In the genomic region with DNA sequence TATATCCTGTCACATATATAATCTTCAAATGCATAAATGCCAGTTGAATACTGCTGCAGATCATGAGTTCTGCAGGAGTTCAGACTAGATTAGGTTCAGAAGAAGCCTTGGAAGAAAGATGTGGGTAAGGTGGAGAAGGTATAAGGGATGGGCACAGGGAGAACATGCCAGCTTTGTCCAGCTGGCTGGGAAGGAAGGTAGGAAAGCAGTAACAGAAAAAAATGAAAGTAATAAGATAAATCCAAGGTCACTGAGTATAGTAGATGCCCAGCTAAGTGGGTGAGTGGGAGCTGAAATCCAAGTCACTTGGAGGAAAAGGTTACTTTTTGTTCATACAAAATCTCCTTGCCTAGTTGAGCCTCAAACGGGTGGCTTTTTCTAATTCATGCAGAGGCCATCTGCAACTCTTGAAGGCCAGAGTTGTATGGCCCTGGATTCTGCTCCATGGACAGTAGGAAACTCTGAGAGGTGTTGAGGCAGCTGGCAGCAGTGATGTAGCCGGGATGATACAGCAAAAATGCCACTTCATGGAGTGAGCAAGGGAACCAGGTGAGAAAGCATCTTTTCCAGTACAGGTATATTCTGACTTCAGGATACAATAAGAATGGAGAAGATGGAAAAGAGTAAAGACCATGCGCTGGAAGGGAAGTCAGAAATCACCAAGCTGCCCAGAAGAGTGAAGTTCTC, we compare ENCODE assay signal across 1 cellular context.
TF ChIP-seq lines count a peak whose summit lies in the region.

No MANE protein-coding gene starts in this region.

TF ChIP-seq in HepG2, 621 proteins besides CTCF, POLR2A, EP300 and RAD21:
- TF ChIP-seq ZNF383 (CRISPR knock-in tag; IDR thresholded peaks at IDR 0.05; ENCODE audit: borderline replicate concordance) (no peak), MYC (CRISPR knock-in tag; IDR thresholded peaks at IDR 0.05; ENCODE audit: borderline replicate concordance) (no peak), ETV5 (CRISPR knock-in tag; IDR thresholded peaks at IDR 0.05; ENCODE audit: borderline replicate concordance) (no peak), ZFP41 (CRISPR knock-in tag; IDR thresholded peaks at IDR 0.05; ENCODE audit: borderline replicate concordance) (no peak), ZNF225 (CRISPR knock-in tag; IDR thresholded peaks at IDR 0.05) (no peak), MAFK (conservative IDR thresholded peaks at IDR 0.05 in 1 of 2, IDR thresholded peaks at IDR 0.05 in 1 of 2; ENCODE audit: low read length in 2 of 2) (no peak), ZNF33B (CRISPR knock-in tag; IDR thresholded peaks at IDR 0.05) (no peak), ZNF205 (CRISPR knock-in tag; IDR thresholded peaks at IDR 0.05) (no peak)
- TF ChIP-seq, protein P1, sequence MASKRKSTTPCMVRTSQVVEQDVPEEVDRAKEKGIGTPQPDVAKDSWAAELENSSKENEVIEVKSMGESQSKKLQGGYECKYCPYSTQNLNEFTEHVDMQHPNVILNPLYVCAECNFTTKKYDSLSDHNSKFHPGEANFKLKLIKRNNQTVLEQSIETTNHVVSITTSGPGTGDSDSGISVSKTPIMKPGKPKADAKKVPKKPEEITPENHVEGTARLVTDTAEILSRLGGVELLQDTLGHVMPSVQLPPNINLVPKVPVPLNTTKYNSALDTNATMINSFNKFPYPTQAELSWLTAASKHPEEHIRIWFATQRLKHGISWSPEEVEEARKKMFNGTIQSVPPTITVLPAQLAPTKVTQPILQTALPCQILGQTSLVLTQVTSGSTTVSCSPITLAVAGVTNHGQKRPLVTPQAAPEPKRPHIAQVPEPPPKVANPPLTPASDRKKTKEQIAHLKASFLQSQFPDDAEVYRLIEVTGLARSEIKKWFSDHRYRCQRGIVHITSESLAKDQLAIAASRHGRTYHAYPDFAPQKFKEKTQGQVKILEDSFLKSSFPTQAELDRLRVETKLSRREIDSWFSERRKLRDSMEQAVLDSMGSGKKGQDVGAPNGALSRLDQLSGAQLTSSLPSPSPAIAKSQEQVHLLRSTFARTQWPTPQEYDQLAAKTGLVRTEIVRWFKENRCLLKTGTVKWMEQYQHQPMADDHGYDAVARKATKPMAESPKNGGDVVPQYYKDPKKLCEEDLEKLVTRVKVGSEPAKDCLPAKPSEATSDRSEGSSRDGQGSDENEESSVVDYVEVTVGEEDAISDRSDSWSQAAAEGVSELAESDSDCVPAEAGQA (IDR thresholded peaks at IDR 0.05; ENCODE audit: low read depth), result no peak
- TF ChIP-seq, protein P1 (CRISPR knock-in tag; IDR thresholded peaks at IDR 0.05; ENCODE audit: borderline replicate concordance), result no peak
